1 cellular context compared by ENCODE assay signal in the genomic region with DNA sequence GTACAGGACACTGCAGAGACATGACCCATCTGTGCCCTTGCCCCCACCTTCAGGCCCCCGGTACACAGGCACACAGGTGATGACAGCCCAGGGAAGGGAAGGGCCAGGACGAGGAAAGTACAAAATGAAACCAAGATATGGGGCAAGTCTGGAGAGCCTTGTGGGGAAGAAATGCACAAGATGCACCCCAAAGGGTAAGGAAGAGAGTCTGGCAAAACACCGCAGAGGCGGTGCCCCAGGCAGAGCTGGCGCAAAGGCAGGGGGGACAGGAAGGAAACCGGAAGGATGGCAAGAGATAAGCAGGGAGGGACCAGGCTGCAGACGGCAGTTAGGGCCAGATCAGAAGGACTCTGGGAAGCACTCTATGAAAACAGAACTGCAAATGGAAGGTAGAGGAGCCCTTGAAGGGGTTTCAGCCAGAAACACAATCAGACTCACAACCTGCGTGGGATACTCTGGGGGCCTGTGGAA.
TF ChIP-seq lines count a peak whose summit lies in the region.

No MANE protein-coding gene starts in this region.

TF ChIP-seq in K562, 482 proteins besides CTCF, POLR2A, EP300 and RAD21 (continued from another document and continues in another):
- TF ChIP-seq ZNF76 (CRISPR knock-in tag; IDR thresholded peaks at IDR 0.05; ENCODE audit: borderline replicate concordance): no peak
- TF ChIP-seq, protein P1, sequence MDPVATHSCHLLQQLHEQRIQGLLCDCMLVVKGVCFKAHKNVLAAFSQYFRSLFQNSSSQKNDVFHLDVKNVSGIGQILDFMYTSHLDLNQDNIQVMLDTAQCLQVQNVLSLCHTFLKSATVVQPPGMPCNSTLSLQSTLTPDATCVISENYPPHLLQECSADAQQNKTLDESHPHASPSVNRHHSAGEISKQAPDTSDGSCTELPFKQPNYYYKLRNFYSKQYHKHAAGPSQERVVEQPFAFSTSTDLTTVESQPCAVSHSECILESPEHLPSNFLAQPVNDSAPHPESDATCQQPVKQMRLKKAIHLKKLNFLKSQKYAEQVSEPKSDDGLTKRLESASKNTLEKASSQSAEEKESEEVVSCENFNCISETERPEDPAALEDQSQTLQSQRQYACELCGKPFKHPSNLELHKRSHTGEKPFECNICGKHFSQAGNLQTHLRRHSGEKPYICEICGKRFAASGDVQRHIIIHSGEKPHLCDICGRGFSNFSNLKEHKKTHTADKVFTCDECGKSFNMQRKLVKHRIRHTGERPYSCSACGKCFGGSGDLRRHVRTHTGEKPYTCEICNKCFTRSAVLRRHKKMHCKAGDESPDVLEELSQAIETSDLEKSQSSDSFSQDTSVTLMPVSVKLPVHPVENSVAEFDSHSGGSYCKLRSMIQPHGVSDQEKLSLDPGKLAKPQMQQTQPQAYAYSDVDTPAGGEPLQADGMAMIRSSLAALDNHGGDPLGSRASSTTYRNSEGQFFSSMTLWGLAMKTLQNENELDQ (CRISPR knock-in tag; IDR thresholded peaks at IDR 0.05; ENCODE audit: borderline replicate concordance): no peak
- TF ChIP-seq MECOM (CRISPR knock-in tag; IDR thresholded peaks at IDR 0.05): peak; percentile 77; the same call in 1 of the 2 replicates
- no peak for TF ChIP-seq SMAD2 (IDR thresholded peaks at IDR 0.05; ENCODE audit: low read depth, low read length)
- no peak for TF ChIP-seq SRSF9 (IDR thresholded peaks at IDR 0.05; ENCODE audit: borderline replicate concordance, low read depth, low read length)
- TF ChIP-seq TOE1 (IDR thresholded peaks at IDR 0.05; ENCODE audit: borderline replicate concordance): peak; percentile 54; the same call in 1 of the 2 replicates
- TF ChIP-seq TOE1 (CRISPR knock-in tag; IDR thresholded peaks at IDR 0.05; ENCODE audit: borderline replicate concordance, low read depth): no peak
- no peak for TF ChIP-seq XRCC3 (IDR thresholded peaks at IDR 0.05)
- TF ChIP-seq, protein P2, sequence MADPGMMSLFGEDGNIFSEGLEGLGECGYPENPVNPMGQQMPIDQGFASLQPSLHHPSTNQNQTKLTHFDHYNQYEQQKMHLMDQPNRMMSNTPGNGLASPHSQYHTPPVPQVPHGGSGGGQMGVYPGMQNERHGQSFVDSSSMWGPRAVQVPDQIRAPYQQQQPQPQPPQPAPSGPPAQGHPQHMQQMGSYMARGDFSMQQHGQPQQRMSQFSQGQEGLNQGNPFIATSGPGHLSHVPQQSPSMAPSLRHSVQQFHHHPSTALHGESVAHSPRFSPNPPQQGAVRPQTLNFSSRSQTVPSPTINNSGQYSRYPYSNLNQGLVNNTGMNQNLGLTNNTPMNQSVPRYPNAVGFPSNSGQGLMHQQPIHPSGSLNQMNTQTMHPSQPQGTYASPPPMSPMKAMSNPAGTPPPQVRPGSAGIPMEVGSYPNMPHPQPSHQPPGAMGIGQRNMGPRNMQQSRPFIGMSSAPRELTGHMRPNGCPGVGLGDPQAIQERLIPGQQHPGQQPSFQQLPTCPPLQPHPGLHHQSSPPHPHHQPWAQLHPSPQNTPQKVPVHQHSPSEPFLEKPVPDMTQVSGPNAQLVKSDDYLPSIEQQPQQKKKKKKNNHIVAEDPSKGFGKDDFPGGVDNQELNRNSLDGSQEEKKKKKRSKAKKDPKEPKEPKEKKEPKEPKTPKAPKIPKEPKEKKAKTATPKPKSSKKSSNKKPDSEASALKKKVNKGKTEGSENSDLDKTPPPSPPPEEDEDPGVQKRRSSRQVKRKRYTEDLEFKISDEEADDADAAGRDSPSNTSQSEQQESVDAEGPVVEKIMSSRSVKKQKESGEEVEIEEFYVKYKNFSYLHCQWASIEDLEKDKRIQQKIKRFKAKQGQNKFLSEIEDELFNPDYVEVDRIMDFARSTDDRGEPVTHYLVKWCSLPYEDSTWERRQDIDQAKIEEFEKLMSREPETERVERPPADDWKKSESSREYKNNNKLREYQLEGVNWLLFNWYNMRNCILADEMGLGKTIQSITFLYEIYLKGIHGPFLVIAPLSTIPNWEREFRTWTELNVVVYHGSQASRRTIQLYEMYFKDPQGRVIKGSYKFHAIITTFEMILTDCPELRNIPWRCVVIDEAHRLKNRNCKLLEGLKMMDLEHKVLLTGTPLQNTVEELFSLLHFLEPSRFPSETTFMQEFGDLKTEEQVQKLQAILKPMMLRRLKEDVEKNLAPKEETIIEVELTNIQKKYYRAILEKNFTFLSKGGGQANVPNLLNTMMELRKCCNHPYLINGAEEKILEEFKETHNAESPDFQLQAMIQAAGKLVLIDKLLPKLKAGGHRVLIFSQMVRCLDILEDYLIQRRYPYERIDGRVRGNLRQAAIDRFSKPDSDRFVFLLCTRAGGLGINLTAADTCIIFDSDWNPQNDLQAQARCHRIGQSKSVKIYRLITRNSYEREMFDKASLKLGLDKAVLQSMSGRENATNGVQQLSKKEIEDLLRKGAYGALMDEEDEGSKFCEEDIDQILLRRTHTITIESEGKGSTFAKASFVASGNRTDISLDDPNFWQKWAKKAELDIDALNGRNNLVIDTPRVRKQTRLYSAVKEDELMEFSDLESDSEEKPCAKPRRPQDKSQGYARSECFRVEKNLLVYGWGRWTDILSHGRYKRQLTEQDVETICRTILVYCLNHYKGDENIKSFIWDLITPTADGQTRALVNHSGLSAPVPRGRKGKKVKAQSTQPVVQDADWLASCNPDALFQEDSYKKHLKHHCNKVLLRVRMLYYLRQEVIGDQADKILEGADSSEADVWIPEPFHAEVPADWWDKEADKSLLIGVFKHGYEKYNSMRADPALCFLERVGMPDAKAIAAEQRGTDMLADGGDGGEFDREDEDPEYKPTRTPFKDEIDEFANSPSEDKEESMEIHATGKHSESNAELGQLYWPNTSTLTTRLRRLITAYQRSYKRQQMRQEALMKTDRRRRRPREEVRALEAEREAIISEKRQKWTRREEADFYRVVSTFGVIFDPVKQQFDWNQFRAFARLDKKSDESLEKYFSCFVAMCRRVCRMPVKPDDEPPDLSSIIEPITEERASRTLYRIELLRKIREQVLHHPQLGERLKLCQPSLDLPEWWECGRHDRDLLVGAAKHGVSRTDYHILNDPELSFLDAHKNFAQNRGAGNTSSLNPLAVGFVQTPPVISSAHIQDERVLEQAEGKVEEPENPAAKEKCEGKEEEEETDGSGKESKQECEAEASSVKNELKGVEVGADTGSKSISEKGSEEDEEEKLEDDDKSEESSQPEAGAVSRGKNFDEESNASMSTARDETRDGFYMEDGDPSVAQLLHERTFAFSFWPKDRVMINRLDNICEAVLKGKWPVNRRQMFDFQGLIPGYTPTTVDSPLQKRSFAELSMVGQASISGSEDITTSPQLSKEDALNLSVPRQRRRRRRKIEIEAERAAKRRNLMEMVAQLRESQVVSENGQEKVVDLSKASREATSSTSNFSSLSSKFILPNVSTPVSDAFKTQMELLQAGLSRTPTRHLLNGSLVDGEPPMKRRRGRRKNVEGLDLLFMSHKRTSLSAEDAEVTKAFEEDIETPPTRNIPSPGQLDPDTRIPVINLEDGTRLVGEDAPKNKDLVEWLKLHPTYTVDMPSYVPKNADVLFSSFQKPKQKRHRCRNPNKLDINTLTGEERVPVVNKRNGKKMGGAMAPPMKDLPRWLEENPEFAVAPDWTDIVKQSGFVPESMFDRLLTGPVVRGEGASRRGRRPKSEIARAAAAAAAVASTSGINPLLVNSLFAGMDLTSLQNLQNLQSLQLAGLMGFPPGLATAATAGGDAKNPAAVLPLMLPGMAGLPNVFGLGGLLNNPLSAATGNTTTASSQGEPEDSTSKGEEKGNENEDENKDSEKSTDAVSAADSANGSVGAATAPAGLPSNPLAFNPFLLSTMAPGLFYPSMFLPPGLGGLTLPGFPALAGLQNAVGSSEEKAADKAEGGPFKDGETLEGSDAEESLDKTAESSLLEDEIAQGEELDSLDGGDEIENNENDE (IDR thresholded peaks at IDR 0.05; ENCODE audit: low read depth, low read length): no peak
- no peak for TF ChIP-seq ZNF143 (CRISPR knock-in tag; IDR thresholded peaks at IDR 0.05)
- TF ChIP-seq ATF7 (IDR thresholded peaks at IDR 0.05): peak; percentile 39; the same call in 1 of the 2 replicates
- TF ChIP-seq, protein P3, sequence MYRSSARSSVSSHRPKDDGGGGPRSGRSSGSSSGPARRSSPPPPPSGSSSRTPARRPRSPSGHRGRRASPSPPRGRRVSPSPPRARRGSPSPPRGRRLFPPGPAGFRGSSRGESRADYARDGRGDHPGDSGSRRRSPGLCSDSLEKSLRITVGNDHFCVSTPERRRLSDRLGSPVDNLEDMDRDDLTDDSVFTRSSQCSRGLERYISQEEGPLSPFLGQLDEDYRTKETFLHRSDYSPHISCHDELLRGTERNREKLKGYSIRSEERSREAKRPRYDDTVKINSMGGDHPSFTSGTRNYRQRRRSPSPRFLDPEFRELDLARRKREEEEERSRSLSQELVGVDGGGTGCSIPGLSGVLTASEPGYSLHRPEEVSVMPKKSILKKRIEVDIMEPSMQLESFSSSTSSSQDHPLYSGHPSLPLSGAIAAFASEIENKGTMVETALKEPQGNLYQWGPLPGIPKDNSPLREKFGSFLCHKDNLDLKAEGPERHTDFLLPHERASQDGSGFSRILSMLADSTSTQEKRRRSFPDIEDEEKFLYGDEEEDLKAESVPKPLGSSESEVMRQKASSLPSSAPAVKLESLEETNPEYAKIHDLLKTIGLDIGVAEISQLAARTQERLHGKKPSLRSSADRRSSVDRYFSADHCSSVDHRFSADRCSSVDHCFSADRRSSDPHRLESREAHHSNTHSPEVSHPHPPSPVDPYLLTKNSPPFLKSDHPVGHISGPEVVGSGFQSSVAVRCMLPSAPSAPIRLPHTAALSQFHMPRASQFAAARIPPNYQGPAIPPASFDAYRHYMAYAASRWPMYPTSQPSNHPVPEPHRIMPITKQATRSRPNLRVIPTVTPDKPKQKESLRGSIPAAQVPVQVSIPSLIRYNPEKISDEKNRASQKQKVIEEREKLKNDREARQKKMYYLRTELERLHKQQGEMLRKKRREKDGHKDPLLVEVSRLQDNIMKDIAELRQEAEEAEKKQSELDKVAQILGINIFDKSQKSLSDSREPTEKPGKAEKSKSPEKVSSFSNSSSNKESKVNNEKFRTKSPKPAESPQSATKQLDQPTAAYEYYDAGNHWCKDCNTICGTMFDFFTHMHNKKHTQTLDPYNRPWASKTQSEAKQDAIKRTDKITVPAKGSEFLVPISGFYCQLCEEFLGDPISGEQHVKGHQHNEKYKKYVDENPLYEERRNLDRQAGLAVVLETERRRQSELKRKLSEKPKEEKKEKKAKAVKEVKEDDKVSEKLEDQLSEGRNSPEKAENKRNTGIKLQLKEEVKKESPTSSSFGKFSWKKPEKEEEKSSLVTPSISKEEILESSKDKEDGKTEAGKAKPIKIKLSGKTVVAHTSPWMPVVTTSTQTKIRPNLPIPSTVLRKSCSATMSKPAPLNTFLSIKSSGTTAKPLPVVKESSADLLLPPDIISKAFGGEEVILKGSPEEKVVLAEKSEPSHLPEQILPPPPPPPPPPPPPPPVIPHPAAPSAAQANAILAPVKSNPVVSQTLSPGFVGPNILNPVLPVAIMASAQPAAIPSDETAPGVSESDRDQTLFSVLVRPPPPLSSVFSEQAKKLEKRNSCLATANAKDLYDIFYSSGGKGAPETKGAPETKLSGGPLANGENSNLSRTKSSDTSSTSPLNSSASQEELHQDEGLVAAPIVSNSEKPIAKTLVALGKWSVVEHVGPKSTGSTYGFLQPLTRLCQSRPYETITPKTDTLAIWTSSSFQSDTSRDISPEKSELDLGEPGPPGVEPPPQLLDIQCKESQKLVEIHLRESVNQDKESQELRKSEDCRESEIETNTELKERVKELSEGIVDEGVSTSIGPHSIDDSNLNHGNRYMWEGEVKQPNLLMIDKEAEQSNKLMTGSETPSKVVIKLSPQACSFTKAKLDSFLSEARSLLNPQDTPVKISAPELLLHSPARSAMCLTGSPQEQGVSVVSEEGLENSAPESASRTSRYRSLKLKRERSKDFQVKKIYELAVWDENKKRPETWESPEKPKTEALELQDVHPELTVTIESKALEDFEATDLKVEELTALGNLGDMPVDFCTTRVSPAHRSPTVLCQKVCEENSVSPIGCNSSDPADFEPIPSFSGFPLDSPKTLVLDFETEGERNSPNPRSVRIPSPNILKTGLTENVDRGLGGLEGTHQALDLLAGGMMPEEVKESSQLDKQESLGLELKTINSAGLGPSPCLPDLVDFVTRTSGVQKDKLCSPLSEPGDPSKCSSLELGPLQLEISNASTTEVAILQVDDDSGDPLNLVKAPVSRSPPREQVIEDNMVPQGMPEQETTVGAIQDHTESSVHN (IDR thresholded peaks at IDR 0.05; ENCODE audit: borderline replicate concordance in 1 of 2, low read depth in 1 of 2): no peak
- TF ChIP-seq NCOA2 (IDR thresholded peaks at IDR 0.05; ENCODE audit: partially characterized antibody in 2 of 2): peak in 1 of 2 experiments; percentile 43
- peak; percentile 36; the same call in 1 of the 2 replicates for TF ChIP-seq MYC (IDR thresholded peaks at IDR 0.05; ENCODE audit: low read depth, low read length)
- no peak for TF ChIP-seq MYC (CRISPR knock-in tag; IDR thresholded peaks at IDR 0.05; ENCODE audit: borderline replicate concordance, low read depth)
- TF ChIP-seq, protein P4, sequence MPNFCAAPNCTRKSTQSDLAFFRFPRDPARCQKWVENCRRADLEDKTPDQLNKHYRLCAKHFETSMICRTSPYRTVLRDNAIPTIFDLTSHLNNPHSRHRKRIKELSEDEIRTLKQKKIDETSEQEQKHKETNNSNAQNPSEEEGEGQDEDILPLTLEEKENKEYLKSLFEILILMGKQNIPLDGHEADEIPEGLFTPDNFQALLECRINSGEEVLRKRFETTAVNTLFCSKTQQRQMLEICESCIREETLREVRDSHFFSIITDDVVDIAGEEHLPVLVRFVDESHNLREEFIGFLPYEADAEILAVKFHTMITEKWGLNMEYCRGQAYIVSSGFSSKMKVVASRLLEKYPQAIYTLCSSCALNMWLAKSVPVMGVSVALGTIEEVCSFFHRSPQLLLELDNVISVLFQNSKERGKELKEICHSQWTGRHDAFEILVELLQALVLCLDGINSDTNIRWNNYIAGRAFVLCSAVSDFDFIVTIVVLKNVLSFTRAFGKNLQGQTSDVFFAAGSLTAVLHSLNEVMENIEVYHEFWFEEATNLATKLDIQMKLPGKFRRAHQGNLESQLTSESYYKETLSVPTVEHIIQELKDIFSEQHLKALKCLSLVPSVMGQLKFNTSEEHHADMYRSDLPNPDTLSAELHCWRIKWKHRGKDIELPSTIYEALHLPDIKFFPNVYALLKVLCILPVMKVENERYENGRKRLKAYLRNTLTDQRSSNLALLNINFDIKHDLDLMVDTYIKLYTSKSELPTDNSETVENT (CRISPR knock-in tag; IDR thresholded peaks at IDR 0.05): no peak
- TF ChIP-seq, protein P5, sequence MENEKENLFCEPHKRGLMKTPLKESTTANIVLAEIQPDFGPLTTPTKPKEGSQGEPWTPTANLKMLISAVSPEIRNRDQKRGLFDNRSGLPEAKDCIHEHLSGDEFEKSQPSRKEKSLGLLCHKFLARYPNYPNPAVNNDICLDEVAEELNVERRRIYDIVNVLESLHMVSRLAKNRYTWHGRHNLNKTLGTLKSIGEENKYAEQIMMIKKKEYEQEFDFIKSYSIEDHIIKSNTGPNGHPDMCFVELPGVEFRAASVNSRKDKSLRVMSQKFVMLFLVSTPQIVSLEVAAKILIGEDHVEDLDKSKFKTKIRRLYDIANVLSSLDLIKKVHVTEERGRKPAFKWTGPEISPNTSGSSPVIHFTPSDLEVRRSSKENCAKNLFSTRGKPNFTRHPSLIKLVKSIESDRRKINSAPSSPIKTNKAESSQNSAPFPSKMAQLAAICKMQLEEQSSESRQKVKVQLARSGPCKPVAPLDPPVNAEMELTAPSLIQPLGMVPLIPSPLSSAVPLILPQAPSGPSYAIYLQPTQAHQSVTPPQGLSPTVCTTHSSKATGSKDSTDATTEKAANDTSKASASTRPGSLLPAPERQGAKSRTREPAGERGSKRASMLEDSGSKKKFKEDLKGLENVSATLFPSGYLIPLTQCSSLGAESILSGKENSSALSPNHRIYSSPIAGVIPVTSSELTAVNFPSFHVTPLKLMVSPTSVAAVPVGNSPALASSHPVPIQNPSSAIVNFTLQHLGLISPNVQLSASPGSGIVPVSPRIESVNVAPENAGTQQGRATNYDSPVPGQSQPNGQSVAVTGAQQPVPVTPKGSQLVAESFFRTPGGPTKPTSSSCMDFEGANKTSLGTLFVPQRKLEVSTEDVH (IDR thresholded peaks at IDR 0.05; ENCODE audit: low read depth, partially characterized antibody): peak; percentile 33
- peak; percentile 65 for TF ChIP-seq NFIC (IDR thresholded peaks at IDR 0.05)
